Comparison of ENCODE assay signal across 1 cellular context in genomic region chr12:121661353-121662105, GRCh38.
TF ChIP-seq lines count a peak whose summit lies in the region.

No MANE protein-coding gene starts in this region.

TF ChIP-seq in K562, 482 proteins besides CTCF, POLR2A, EP300 and RAD21:
- TF ChIP-seq RBM25 (IDR thresholded peaks at IDR 0.05; ENCODE audit: low read depth, low read length, severe bottlenecking) (peak; percentile 77), SMARCA5 (IDR thresholded peaks at IDR 0.05) (0 out of 2 replicates have a peak, but pooled peaks have one; percentile 23), ADNP (tag; IDR thresholded peaks at IDR 0.05) (peak; percentile 35; the same call in 1 of the 2 replicates), KDM1A (IDR thresholded peaks at IDR 0.05) (peak; percentile 58 to 74; a peak in 3 of 4 replicates), EHMT2 (IDR thresholded peaks at IDR 0.05) (0 out of 2 replicates have a peak, but pooled peaks have one; percentile 14), BCOR (IDR thresholded peaks at IDR 0.05) (peak; percentile 86), TSC22D4 (tag; IDR thresholded peaks at IDR 0.05) (0 out of 2 replicates have a peak, but pooled peaks have one; percentile 66)
